In the genomic region with DNA sequence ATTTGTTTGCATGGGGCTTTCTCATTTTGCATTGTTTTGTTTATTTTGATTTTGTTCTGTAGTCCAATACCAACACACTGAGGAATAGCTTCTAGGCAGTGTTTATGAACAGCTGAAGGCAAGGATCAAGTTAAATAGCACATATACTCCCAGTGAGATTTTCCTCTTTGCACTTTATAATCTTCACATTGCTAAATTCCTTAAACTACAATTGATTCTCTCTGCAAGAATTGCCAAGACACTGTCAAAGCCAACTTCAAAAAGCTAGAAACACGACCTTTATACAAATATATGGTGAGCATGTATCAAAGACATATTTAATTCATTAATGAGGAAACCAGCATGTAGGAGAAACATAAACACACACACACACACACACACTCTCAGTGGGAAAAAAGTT, we compare ENCODE assay signal across 15 cellular contexts.
DNase-seq lines count a peak whose midpoint lies in the region; TF ChIP-seq lines count a peak whose summit lies in the region.
"Had no signal": no experiment of that assay in that cellular context is flagged by ENCODE, and none has a peak within 500 bp of the region (broad histone marks: within the 10 kb centered on the region; RNA-seq: fewer than 3 reads in every experiment).

No MANE protein-coding gene starts in this region.

- H3K27ac Mint-ChIP-seq in activated naive CD4-positive, alpha-beta T cell treated with anti-CD3 and anti-CD28 coated beads, Interleukin-2, amount 50 U/mL, for 24 hours: peak overlapping the region; percentile 35
- peak overlapping the region; percentile 61 for H3K27ac Mint-ChIP-seq in activated T-helper 1 cell treated with anti-CD3 and anti-CD28 coated beads, Interleukin-12 subunit alpha, Interleukin-12 subunit beta, Interleukin-2, Interleukin-4 antibody, amounts not matched to agents 30 ng/mL and 10 ng/mL and 1 ng/mL, durations not matched to agents 14 hours and 24 hours and 36 hours
- no peak overlapping the region for H3K27ac Mint-ChIP-seq in chondrocyte (ENCODE audit: unreplicated experiment)
- no peak overlapping the region for H3K27ac Mint-ChIP-seq in activated T-cell treated with anti-CD3 and anti-CD28 coated beads, Interleukin-2, amount 50 U/mL, for 24 hours

- no peaks in the 10 kb centered on the region for H3K36me3 Mint-ChIP-seq in activated naive CD4-positive, alpha-beta T cell treated with anti-CD3 and anti-CD28 coated beads, Interleukin-2, amount 50 U/mL, for 24 hours
- peaks cover 1% of the 10 kb centered on the region for H3K36me3 Mint-ChIP-seq in activated T-helper 1 cell treated with anti-CD3 and anti-CD28 coated beads, Interleukin-12 subunit alpha, Interleukin-12 subunit beta, Interleukin-2, Interleukin-4 antibody, amounts not matched to agents 30 ng/mL and 10 ng/mL and 1 ng/mL, durations not matched to agents 14 hours and 24 hours and 36 hours (ENCODE audit: low read depth)
- H3K36me3 Mint-ChIP-seq in chondrocyte (ENCODE audit: low read depth): peaks cover 1% of the 10 kb centered on the region
- no peaks in the 10 kb centered on the region for H3K36me3 Mint-ChIP-seq in activated T-cell treated with anti-CD3 and anti-CD28 coated beads, Interleukin-2, amount 50 U/mL, for 24 hours (ENCODE audit: low read depth)
- H3K36me3 Mint-ChIP-seq: CD4-positive, CD25-positive, alpha-beta regulatory T cell had no signal

- no peak for TF ChIP-seq CTCF in chondrocyte (IDR thresholded peaks at IDR 0.05)

- no peak overlapping the region for H3K4me3 Mint-ChIP-seq in activated naive CD4-positive, alpha-beta T cell treated with anti-CD3 and anti-CD28 coated beads, Interleukin-2, amount 50 U/mL, for 24 hours
- peak overlapping the region; percentile 33 for H3K4me3 Mint-ChIP-seq in activated T-helper 1 cell treated with anti-CD3 and anti-CD28 coated beads, Interleukin-12 subunit alpha, Interleukin-12 subunit beta, Interleukin-2, Interleukin-4 antibody, amounts not matched to agents 30 ng/mL and 10 ng/mL and 1 ng/mL, durations not matched to agents 14 hours and 24 hours and 36 hours
- H3K4me3 Mint-ChIP-seq in chondrocyte (ENCODE audit: unreplicated experiment): no peak overlapping the region
- no peak overlapping the region for H3K4me3 Mint-ChIP-seq in activated T-cell treated with anti-CD3 and anti-CD28 coated beads, Interleukin-2, amount 50 U/mL, for 24 hours
- H3K4me3 Mint-ChIP-seq: CD4-positive, CD25-positive, alpha-beta regulatory T cell had no signal

- no peaks in the 10 kb centered on the region for H3K27me3 Mint-ChIP-seq in activated naive CD4-positive, alpha-beta T cell treated with anti-CD3 and anti-CD28 coated beads, Interleukin-2, amount 50 U/mL, for 24 hours
- H3K27me3 Mint-ChIP-seq in activated T-helper 1 cell treated with anti-CD3 and anti-CD28 coated beads, Interleukin-12 subunit alpha, Interleukin-12 subunit beta, Interleukin-2, Interleukin-4 antibody, amounts not matched to agents 30 ng/mL and 10 ng/mL and 1 ng/mL, durations not matched to agents 14 hours and 24 hours and 36 hours (ENCODE audit: insufficient read depth): no peaks in the 10 kb centered on the region
- H3K27me3 Mint-ChIP-seq in chondrocyte (ENCODE audit: low read depth): no peaks in the 10 kb centered on the region
- peaks cover 51% of the 10 kb centered on the region for H3K27me3 Mint-ChIP-seq in activated T-cell treated with anti-CD3 and anti-CD28 coated beads, Interleukin-2, amount 50 U/mL, for 24 hours
- H3K27me3 Mint-ChIP-seq: CD4-positive, CD25-positive, alpha-beta regulatory T cell had no signal

- no peak for DNase-seq in activated naive CD4-positive, alpha-beta T cell (lab: John Stamatoyannopoulos, UW)
- DNase-seq in activated T-helper 1 cell treated with anti-CD3 and anti-CD28 coated beads, Interleukin-12 subunit alpha, Interleukin-12 subunit beta, Interleukin-2, Interleukin-4 antibody, amounts not matched to agents 30 ng/mL and 10 ng/mL and 1 ng/mL, durations not matched to agents 14 hours and 24 hours and 36 hours (ENCODE audit: low spot score): no peak
- DNase-seq in fibroblast of peridontal ligament (ENCODE audit: extremely low read depth) (peak; percentile 55), chondrocyte (ENCODE audit: low spot score) (no peak), GF-D8 (lab: John Stamatoyannopoulos, UW) (no peak)
- no peak for DNase-seq in activated T-cell treated with anti-CD3 and anti-CD28 coated beads, Interleukin-2, amount 50 U/mL, for 24 hours
- no peak for DNase-seq in activated CD4-positive, alpha-beta T cell treated with anti-CD3 and anti-CD28 coated beads, Interleukin-2, amount 50 U/mL, for 1 hour
- DNase-seq: 8988T; ACHN; CD4-positive, CD25-positive, alpha-beta regulatory T cell; DMS153; DMS79 treated with DMSO at 0.1 percent for 48 hours; EL; H7 had no signal

- intact Hi-C loops in activated T-helper 1 cell treated with anti-CD3 and anti-CD28 coated beads, Interleukin-12 subunit alpha, Interleukin-12 subunit beta, Interleukin-2, Interleukin-4 antibody, amounts not matched to agents 30 ng/mL and 10 ng/mL and 1 ng/mL, durations not matched to agents 14 hours and 24 hours and 36 hours (cut with micrococcal nuclease): loop anchor here (2.0 kb wide), 1 partner anchor 32 kb away; no protein-coding TSS in a partner anchor

- peaks cover 43% of the 10 kb centered on the region for H3K4me1 Mint-ChIP-seq in activated naive CD4-positive, alpha-beta T cell treated with anti-CD3 and anti-CD28 coated beads, Interleukin-2, amount 50 U/mL, for 24 hours
- peaks cover 35% of the 10 kb centered on the region for H3K4me1 Mint-ChIP-seq in activated T-helper 1 cell treated with anti-CD3 and anti-CD28 coated beads, Interleukin-12 subunit alpha, Interleukin-12 subunit beta, Interleukin-2, Interleukin-4 antibody, amounts not matched to agents 30 ng/mL and 10 ng/mL and 1 ng/mL, durations not matched to agents 14 hours and 24 hours and 36 hours (ENCODE audit: low read depth)
- H3K4me1 Mint-ChIP-seq in chondrocyte (ENCODE audit: low read depth): peaks cover 33% of the 10 kb centered on the region
- H3K4me1 Mint-ChIP-seq in activated T-cell treated with anti-CD3 and anti-CD28 coated beads, Interleukin-2, amount 50 U/mL, for 24 hours (ENCODE audit: low read depth): peaks cover 30% of the 10 kb centered on the region

- no peaks in the 10 kb centered on the region for H3K9me3 Mint-ChIP-seq in activated naive CD4-positive, alpha-beta T cell treated with anti-CD3 and anti-CD28 coated beads, Interleukin-2, amount 50 U/mL, for 24 hours
- peaks cover 5% of the 10 kb centered on the region for H3K9me3 Mint-ChIP-seq in activated T-helper 1 cell treated with anti-CD3 and anti-CD28 coated beads, Interleukin-12 subunit alpha, Interleukin-12 subunit beta, Interleukin-2, Interleukin-4 antibody, amounts not matched to agents 30 ng/mL and 10 ng/mL and 1 ng/mL, durations not matched to agents 14 hours and 24 hours and 36 hours
- H3K9me3 Mint-ChIP-seq in chondrocyte (ENCODE audit: low read depth): no peaks in the 10 kb centered on the region
- no peaks in the 10 kb centered on the region for H3K9me3 Mint-ChIP-seq in activated T-cell treated with anti-CD3 and anti-CD28 coated beads, Interleukin-2, amount 50 U/mL, for 24 hours

Comparison
In these comparisons a context has a peak if more than half of its experiments do, and no peak if none do; other contexts are left out.
1. H3K27ac Mint-ChIP-seq: peak in activated naive CD4-positive, alpha-beta T cell treated with anti-CD3 and anti-CD28 coated beads, Interleukin-2, amount 50 U/mL, for 24 hours (single experiment) and activated T-helper 1 cell treated with anti-CD3 and anti-CD28 coated beads, Interleukin-12 subunit alpha, Interleukin-12 subunit beta, Interleukin-2, Interleukin-4 antibody, amounts not matched to agents 30 ng/mL and 10 ng/mL and 1 ng/mL, durations not matched to agents 14 hours and 24 hours and 36 hours (single experiment); none in chondrocyte (single experiment) and activated T-cell treated with anti-CD3 and anti-CD28 coated beads, Interleukin-2, amount 50 U/mL, for 24 hours (single experiment).